ENCODE assay signal across 25 cellular contexts in genomic region chrX:23864719-23865349, GRCh38. TPM values are rescaled to one million over a fixed set of nuclear protein-coding genes. Genes with fewer than 3 reads are reported as not detected.
"Had no signal": no experiment of that assay in that cellular context is flagged by ENCODE, and none has a peak within 500 bp of the region (broad histone marks: within the 10 kb centered on the region; RNA-seq: fewer than 3 reads in every experiment).

No MANE protein-coding gene starts in this region.

- H3K36me3 ChIP-seq: adrenal gland had no signal

- H3K4me1 Mint-ChIP-seq: activated naive CD8-positive, alpha-beta T cell treated with anti-CD3 and anti-CD28 coated beads, Interleukin-2, amount 10 ng/mL, durations not matched to agents 7 days and 5 days had no signal

- H3K9me3 Mint-ChIP-seq: activated CD8-positive, alpha-beta T cell treated with anti-CD3 and anti-CD28 coated beads for 36 hours; activated naive CD4-positive, alpha-beta T cell treated with anti-CD3 and anti-CD28 coated beads, Interleukin-2, amount 10 ng/mL, durations not matched to agents 7 days and 5 days; activated naive CD8-positive, alpha-beta T cell treated with anti-CD3 and anti-CD28 coated beads, Interleukin-2, amount 10 ng/mL, durations not matched to agents 7 days and 5 days; activated T-cell treated with anti-CD3 and anti-CD28 coated beads, Interleukin-2, amount 50 U/mL, for 72 hours; activated T-helper 2 cell treated with anti-CD3 and anti-CD28 coated beads, Interferon-gamma antibody, Interleukin-2, Interleukin-4, amounts not matched to agents 10 μg/mL and 5 μg/mL and 100 μg/mL, durations not matched to agents 14 hours and 24 hours and 36 hours; T-cell had no signal

- H3K27me3 Mint-ChIP-seq: activated CD8-positive, alpha-beta T cell treated with anti-CD3 and anti-CD28 coated beads for 36 hours; activated naive CD4-positive, alpha-beta T cell treated with anti-CD3 and anti-CD28 coated beads, Interleukin-2, amount 10 ng/mL, durations not matched to agents 7 days and 5 days; activated naive CD8-positive, alpha-beta T cell treated with anti-CD3 and anti-CD28 coated beads, Interleukin-2, amount 10 ng/mL, durations not matched to agents 7 days and 5 days; T-cell had no signal

- H3K27ac ChIP-seq: adrenal gland, SK-N-MC had no signal

- H3K4me3 ChIP-seq: adrenal gland, SK-N-MC had no signal

- ATAC-seq: activated CD4-positive, CD25-positive, alpha-beta regulatory T cell treated with anti-CD3 and anti-CD28 coated beads, Interleukin-2, amount 50 U/mL, for 24 hours; activated CD8-positive, alpha-beta T cell treated with anti-CD3 and anti-CD28 coated beads for 36 hours; activated T-cell treated with anti-CD3 and anti-CD28 coated beads, Interleukin-2, amount 50 U/mL, for 72 hours; T-cell had no signal

- DNase-seq: activated CD4-positive, alpha-beta T cell treated with anti-CD3 and anti-CD28 coated beads for 4 hours; activated CD8-positive, alpha-beta memory T cell treated with anti-CD3 and anti-CD28 coated beads, Interleukin-2, amount 50 U/mL, for 4 hours; activated CD8-positive, alpha-beta T cell treated with anti-CD3 and anti-CD28 coated beads for 36 hours; activated gamma-delta T cell treated with Interleukin-2 at 50 U/mL for 16 hours; activated naive CD4-positive, alpha-beta T cell treated with anti-CD3 and anti-CD28 coated beads, Interleukin-2, amount 10 ng/mL, durations not matched to agents 7 days and 5 days; activated naive CD8-positive, alpha-beta T cell treated with anti-CD3 and anti-CD28 coated beads, Interleukin-2, amount 10 ng/mL, durations not matched to agents 7 days and 5 days; activated T-cell treated with anti-CD3 and anti-CD28 coated beads, Interleukin-2, amount 50 U/mL, for 72 hours; adrenal gland; anterior cingulate cortex; cerebellar nuclear complex; Kasumi-1; KBM-7; NCI-H1105 treated with DMSO at 0.1 percent for 48 hours; NCI-H1694; NCI-H2029; NCI-H2107; NCI-H446 treated with DMSO at 0.1 percent for 48 hours; NCI-H526 treated with DMSO at 0.1 percent for 48 hours; T-cell; T-helper 2 cell had no signal

- H3K9me3 ChIP-seq: adrenal gland had no signal

- H3K4me3 Mint-ChIP-seq: activated CD8-positive, alpha-beta T cell treated with anti-CD3 and anti-CD28 coated beads for 36 hours; activated naive CD4-positive, alpha-beta T cell treated with anti-CD3 and anti-CD28 coated beads, Interleukin-2, amount 10 ng/mL, durations not matched to agents 7 days and 5 days; activated naive CD8-positive, alpha-beta T cell treated with anti-CD3 and anti-CD28 coated beads, Interleukin-2, amount 10 ng/mL, durations not matched to agents 7 days and 5 days; activated T-cell treated with anti-CD3 and anti-CD28 coated beads, Interleukin-2, amount 50 U/mL, for 72 hours; T-cell had no signal

- H3K27ac Mint-ChIP-seq: activated CD8-positive, alpha-beta T cell treated with anti-CD3 and anti-CD28 coated beads for 36 hours; activated naive CD4-positive, alpha-beta T cell treated with anti-CD3 and anti-CD28 coated beads, Interleukin-2, amount 10 ng/mL, durations not matched to agents 7 days and 5 days; activated naive CD8-positive, alpha-beta T cell treated with anti-CD3 and anti-CD28 coated beads, Interleukin-2, amount 10 ng/mL, durations not matched to agents 7 days and 5 days; activated T-cell treated with anti-CD3 and anti-CD28 coated beads, Interleukin-2, amount 50 U/mL, for 72 hours; activated T-helper 2 cell treated with anti-CD3 and anti-CD28 coated beads, Interferon-gamma antibody, Interleukin-2, Interleukin-4, amounts not matched to agents 10 μg/mL and 5 μg/mL and 100 μg/mL, durations not matched to agents 14 hours and 24 hours and 36 hours; T-cell had no signal

- H3K27me3 ChIP-seq: adrenal gland had no signal

- H3K4me1 ChIP-seq: adrenal gland had no signal

RNA-seq across cellular contexts. Expression of gene CXorf58, which starts 43.0 kb away (rescaled TPM):
- total RNA-seq: activated naive CD8-positive, alpha-beta T cell treated with anti-CD3 and anti-CD28 coated beads, Interleukin-2, amount 10 ng/mL, durations not matched to agents 7 days and 5 days; activated T-cell treated with anti-CD3 and anti-CD28 coated beads, Interleukin-2, amount 50 U/mL, for 72 hours; cardiac septum; RPMI7951; T-cell had no signal
